Comparison of ENCODE assay signal across 8 cellular contexts in the genomic region with DNA sequence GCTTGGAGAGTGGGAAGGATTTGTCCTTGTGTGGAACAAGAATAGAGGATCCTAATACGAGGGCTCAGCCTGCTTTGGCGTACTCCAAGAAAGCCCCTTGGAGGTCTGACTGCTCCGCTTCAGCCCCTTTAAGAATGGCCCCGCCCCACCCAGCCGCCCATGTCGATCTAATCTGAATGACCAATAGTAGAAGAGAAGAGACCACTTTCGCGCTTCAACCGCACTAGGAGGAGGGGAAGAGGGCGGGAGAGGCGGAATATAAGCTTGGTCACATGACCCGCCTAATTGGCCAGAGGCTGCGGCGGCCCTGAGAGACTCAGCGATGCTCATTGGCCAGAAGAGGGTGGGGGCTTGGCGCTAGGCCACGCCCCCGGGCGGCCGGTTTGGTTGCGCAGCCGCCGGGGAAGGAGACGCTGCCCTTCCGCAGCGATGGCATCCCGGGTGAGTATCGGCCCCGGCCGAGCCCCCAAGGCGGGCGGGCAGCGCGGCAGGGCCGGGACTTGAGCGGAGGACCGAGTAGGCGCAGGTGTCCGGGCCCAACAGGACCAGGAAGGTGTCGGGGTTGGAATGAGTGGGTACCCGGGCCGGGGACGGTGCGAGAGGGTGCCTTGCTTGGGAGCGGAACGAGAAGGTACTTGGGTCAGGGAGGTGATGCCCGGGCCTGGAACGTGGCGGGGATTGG. TPM values are rescaled to one million over a fixed set of nuclear protein-coding genes. Genes with fewer than 3 reads are reported as not detected.
DNase-seq lines count a peak whose midpoint lies in the region; ATAC-seq and TF ChIP-seq lines count a peak whose summit lies in the region.

A gene with protein sequence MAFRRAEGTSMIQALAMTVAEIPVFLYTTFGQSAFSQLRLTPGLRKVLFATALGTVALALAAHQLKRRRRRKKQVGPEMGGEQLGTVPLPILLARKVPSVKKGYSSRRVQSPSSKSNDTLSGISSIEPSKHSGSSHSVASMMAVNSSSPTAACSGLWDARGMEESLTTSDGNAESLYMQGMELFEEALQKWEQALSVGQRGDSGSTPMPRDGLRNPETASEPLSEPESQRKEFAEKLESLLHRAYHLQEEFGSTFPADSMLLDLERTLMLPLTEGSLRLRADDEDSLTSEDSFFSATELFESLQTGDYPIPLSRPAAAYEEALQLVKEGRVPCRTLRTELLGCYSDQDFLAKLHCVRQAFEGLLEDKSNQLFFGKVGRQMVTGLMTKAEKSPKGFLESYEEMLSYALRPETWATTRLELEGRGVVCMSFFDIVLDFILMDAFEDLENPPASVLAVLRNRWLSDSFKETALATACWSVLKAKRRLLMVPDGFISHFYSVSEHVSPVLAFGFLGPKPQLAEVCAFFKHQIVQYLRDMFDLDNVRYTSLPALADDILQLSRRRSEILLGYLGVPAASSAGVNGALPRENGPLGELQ (plus strand): TSS at position 386 of the 682 bp plus-strand sequence. CDS start 3,969 bp downstream, outside the sequence.

- H3K9me3 Mint-ChIP-seq in activated naive CD4-positive, alpha-beta T cell treated with anti-CD3 and anti-CD28 coated beads, Interleukin-2, amount 50 U/mL, for 72 hours, result no peaks in the 10 kb centered on the region

- peaks cover 16 to 21% of the 10 kb centered on the region in 2 donors for H3K4me1 ChIP-seq in thoracic aorta (ENCODE audit: control insufficient read depth in 1 of 2, low read depth in 2 of 2)

- H3K36me3 ChIP-seq in GM06990 (ENCODE audit: control insufficient read depth, insufficient read depth, low read length) (peaks cover 6% of the 10 kb centered on the region), thoracic aorta (no peaks in the 10 kb centered on the region)

- H3K27me3 ChIP-seq in GM06990 (replicated peaks; ENCODE audit: control insufficient read depth, insufficient read depth, low read length) (no peaks in the 10 kb centered on the region), thoracic aorta (replicated peaks; ENCODE audit: insufficient read depth) (no peaks in the 10 kb centered on the region)

- H3K4me3 ChIP-seq in GM06990 (replicated peaks; ENCODE audit: low read depth, low read length), result peak within 1 kb of the TSS; percentile 97
- H3K4me3 ChIP-seq in thoracic aorta, result peak within 1 kb of the TSS; percentile 94

- peaks cover 0 to 7% of the 10 kb centered on the region in 2 donors for H3K36me3 Mint-ChIP-seq in activated naive CD4-positive, alpha-beta T cell treated with anti-CD3 and anti-CD28 coated beads, Interleukin-2, amount 50 U/mL, for 72 hours

- H3K27ac ChIP-seq in thoracic aorta, result peak within 1 kb of the TSS; percentile 53 to 65

- peak; percentile 93 for ATAC-seq in HG02588 (IDR thresholded peaks at IDR 0.05; ENCODE audit: unreplicated experiment)
- peak; percentile 98 for ATAC-seq in SK-N-SH treated with all-trans-retinoic acid at 6 μM for 48 hours
- peak; percentile 99 for ATAC-seq in activated naive CD4-positive, alpha-beta T cell treated with anti-CD3 and anti-CD28 coated beads, Interleukin-2, amount 50 U/mL, for 72 hours
- ATAC-seq in omental fat pad (ENCODE audit: low FRiP score), result peak; percentile 98
- ATAC-seq in thoracic aorta (ENCODE audit: insufficient number of reproducible peaks, low FRiP score, low read depth), result peak; percentile 97

- peak within 1 kb of the TSS; percentile 89 to 91 for H3K27ac Mint-ChIP-seq in activated naive CD4-positive, alpha-beta T cell treated with anti-CD3 and anti-CD28 coated beads, Interleukin-2, amount 50 U/mL, for 72 hours

- TF ChIP-seq CTCF in GM06990 (IDR thresholded peaks at IDR 0.05; ENCODE audit: insufficient read depth, low read length, poor library complexity, severe bottlenecking) (no peak), omental fat pad (IDR thresholded peaks at IDR 0.05) (no peak), thoracic aorta (IDR thresholded peaks at IDR 0.05) (no peak)

- H3K9me3 ChIP-seq in thoracic aorta, result no peaks in the 10 kb centered on the region

- DNase-seq in GM06990 (ENCODE audit: extremely low read depth, insufficient read length) (peak; percentile 97), NCI-H1092 (lab: John Stamatoyannopoulos, UW) (peak; percentile 99), glomerular endothelial cell (ENCODE audit: extremely low read depth, low read depth, low spot score) (peak; percentile 80), omental fat pad (ENCODE audit: low spot score) (peak; percentile 91), thoracic aorta (ENCODE audit: low spot score) (peak; percentile 98)
- DNase-seq in activated naive CD4-positive, alpha-beta T cell treated with anti-CD3 and anti-CD28 coated beads, Interleukin-2, amount 50 U/mL, for 72 hours (ENCODE audit: low spot score in 2 of 2), result peak; percentile 91 to 97

TF ChIP-seq in SK-N-SH treated with all-trans-retinoic acid at 6 μM for 48 hours, 23 proteins besides CTCF, POLR2A, EP300 and RAD21:
- TF ChIP-seq GLIS3 (CRISPR knock-in tag; IDR thresholded peaks at IDR 0.05) (0 out of 2 replicates have a peak, but pooled peaks have one; percentile 12), CSDC2 (CRISPR knock-in tag; IDR thresholded peaks at IDR 0.05) (no peak)
TF ChIP-seq in SK-N-SH treated with all-trans-retinoic acid at 6 μM for 48 hours: peak in this region for 1.

RNA-seq across cellular contexts. Expression of the gene that starts here (rescaled TPM):
- 10 to 100 TPM; 30.4 to 79.3 TPM for total RNA-seq in activated naive CD4-positive, alpha-beta T cell treated with anti-CD3 and anti-CD28 coated beads, Interleukin-2, amount 50 U/mL, for 72 hours
- total RNA-seq in glomerular endothelial cell (17.5 and 23.3 TPM in 2 replicates), omental fat pad (10 to 100 TPM; 19.4 to 38.5 (median 20.9) TPM), thoracic aorta (10 to 100 TPM; 30.3 to 31.3 TPM)

Comparison
In these comparisons a context has a peak if more than half of its experiments do, and no peak if none do; other contexts are left out.
1. Peak in every context shown above with its lines: DNase-seq, ATAC-seq, H3K4me3 ChIP-seq and H3K27ac ChIP-seq.